ENCODE assay signal across 1 cellular context in genomic region chrX:22689290-22689689, GRCh38.
TF ChIP-seq lines count a peak whose summit lies in the region.

No MANE protein-coding gene starts in this region.

TF ChIP-seq in GM23338, 12 proteins besides CTCF, POLR2A, EP300 and RAD21 (continued from another document):
- peak; percentile 72 for TF ChIP-seq ZNF462 (CRISPR knock-in tag; IDR thresholded peaks at IDR 0.05)
